23 cellular contexts compared by ENCODE assay signal in genomic region chr3:135889417-135889816, GRCh38.
"Had no signal": no experiment of that assay in that cellular context is flagged by ENCODE, and none has a peak within 500 bp of the region (broad histone marks: within the 10 kb centered on the region; RNA-seq: fewer than 3 reads in every experiment).

No MANE protein-coding gene starts in this region.

- H3K4me1 Mint-ChIP-seq: naive B cell; stimulated activated naive CD8-positive, alpha-beta T cell treated with anti-CD3 and anti-CD28 coated beads, Interleukin-15, amount 100 ng/mL, for 72 hours had no signal

- H3K36me3 ChIP-seq: left lung, lower lobe of right lung, prostate gland, right lobe of liver, thyroid gland, upper lobe of left lung had no signal

- H3K27ac Mint-ChIP-seq: effector memory CD8-positive, alpha-beta T cell; naive B cell; natural killer cell treated with Interleukin-12 subunit alpha and Interleukin-12 subunit beta and Interleukin-15 and Interleukin-18, amount 100 ng/mL, for 72 hours; stimulated activated naive CD8-positive, alpha-beta T cell treated with anti-CD3 and anti-CD28 coated beads, Interleukin-15, amount 100 ng/mL, for 72 hours had no signal

- ATAC-seq: effector memory CD8-positive, alpha-beta T cell; left lung; lower lobe of right lung; mucosa of descending colon; natural killer cell treated with Interleukin-12 subunit alpha and Interleukin-12 subunit beta and Interleukin-15 and Interleukin-18, amount 100 ng/mL, for 72 hours; right lobe of liver; stimulated activated naive CD8-positive, alpha-beta T cell treated with anti-CD3 and anti-CD28 coated beads, Interleukin-15, amount 100 ng/mL, for 72 hours had no signal

- H3K27me3 ChIP-seq: left lung, right lobe of liver, thyroid gland, upper lobe of left lung had no signal

- DNase-seq: caudate nucleus; cerebellar nuclear complex; cortex of kidney; effector memory CD8-positive, alpha-beta T cell; erythroblast; hypothalamus; kidney; left lung; lower lobe of right lung; mucosa of descending colon; naive B cell; right lobe of liver; small intestine; stimulated activated CD4-positive, alpha-beta T cell treated with anti-CD3 and anti-CD28 coated beads, Interleukin-15, amount 100 ng/mL, for 24 hours; stimulated activated CD4-positive, alpha-beta T cell treated with anti-CD3 and anti-CD28 coated beads, Interleukin-2, amount 100 ng/mL, for 48 hours; stimulated activated naive CD4-positive, alpha-beta T cell; stimulated activated naive CD8-positive, alpha-beta T cell treated with anti-CD3 and anti-CD28 coated beads, Interleukin-15, amount 100 ng/mL, for 72 hours; thyroid gland; upper lobe of left lung had no signal

- H3K36me3 Mint-ChIP-seq: naive B cell; natural killer cell treated with Interleukin-12 subunit alpha and Interleukin-12 subunit beta and Interleukin-15 and Interleukin-18, amount 100 ng/mL, for 72 hours had no signal

- H3K4me3 Mint-ChIP-seq: effector memory CD8-positive, alpha-beta T cell; naive B cell; natural killer cell treated with Interleukin-12 subunit alpha and Interleukin-12 subunit beta and Interleukin-15 and Interleukin-18, amount 100 ng/mL, for 72 hours; neural crest cell; stimulated activated naive CD8-positive, alpha-beta T cell treated with anti-CD3 and anti-CD28 coated beads, Interleukin-15, amount 100 ng/mL, for 72 hours had no signal

- H3K4me3 ChIP-seq: left lung, lower lobe of right lung, mucosa of descending colon, prostate gland, right lobe of liver, thyroid gland, upper lobe of left lung had no signal

- H3K27ac ChIP-seq: left lung, lower lobe of right lung, parathyroid adenoma, prostate gland, right lobe of liver, thyroid gland, upper lobe of left lung had no signal

- H3K9me3 Mint-ChIP-seq: effector memory CD8-positive, alpha-beta T cell; natural killer cell treated with Interleukin-12 subunit alpha and Interleukin-12 subunit beta and Interleukin-15 and Interleukin-18, amount 100 ng/mL, for 72 hours; neural crest cell; stimulated activated naive CD8-positive, alpha-beta T cell treated with anti-CD3 and anti-CD28 coated beads, Interleukin-15, amount 100 ng/mL, for 72 hours had no signal

- H2AFZ ChIP-seq: parathyroid adenoma had no signal

- H3K9me3 ChIP-seq: left lung, lower lobe of right lung, mucosa of descending colon, prostate gland, right lobe of liver, thyroid gland, upper lobe of left lung had no signal

- H3K79me2 ChIP-seq: parathyroid adenoma had no signal

- H3K4me1 ChIP-seq: left lung, lower lobe of right lung, parathyroid adenoma, prostate gland, right lobe of liver, thyroid gland, upper lobe of left lung had no signal

- H3K9ac ChIP-seq: parathyroid adenoma had no signal
